ENCODE assay signal across 1 cellular context in genomic region chr22:31119026-31119717, GRCh38.
TF ChIP-seq lines count a peak whose summit lies in the region.

No MANE protein-coding gene starts in this region.

TF ChIP-seq in HepG2, 621 proteins besides CTCF, POLR2A, EP300 and RAD21:
- TF ChIP-seq ZNF484 (CRISPR knock-in tag; IDR thresholded peaks at IDR 0.05; ENCODE audit: borderline replicate concordance, low read depth) (no peak), ZFP62 (CRISPR knock-in tag; IDR thresholded peaks at IDR 0.05) (no peak), ZNF263 (CRISPR knock-in tag; IDR thresholded peaks at IDR 0.05) (0 out of 2 replicates have a peak, but pooled peaks have one; percentile 29), MEF2D (CRISPR knock-in tag; IDR thresholded peaks at IDR 0.05) (no peak)
